15 cellular contexts compared by ENCODE assay signal in genomic region chr22:23277583-23278295, GRCh38.
DNase-seq lines count a peak whose midpoint lies in the region; ATAC-seq and TF ChIP-seq lines count a peak whose summit lies in the region.
"Had no signal": no experiment of that assay in that cellular context is flagged by ENCODE, and none has a peak within 500 bp of the region (broad histone marks: within the 10 kb centered on the region; RNA-seq: fewer than 3 reads in every experiment).

No MANE protein-coding gene starts in this region.

- H3K4me1 ChIP-seq in BLaER1 (peaks cover 94% of the 10 kb centered on the region), HEK293 (ENCODE audit: control insufficient read depth, insufficient read depth, low read length) (no peaks in the 10 kb centered on the region), body of pancreas (peaks cover 33% of the 10 kb centered on the region)

- peaks cover 100% of the 10 kb centered on the region for H4K20me1 ChIP-seq in BLaER1

- H3K4me1 Mint-ChIP-seq in natural killer cell = peaks cover 32 to 60% of the 10 kb centered on the region in 2 donors
- H3K4me1 Mint-ChIP-seq in stimulated activated memory B cell treated with anti-CD40 and anti-IgM and Interleukin-4, amounts not matched to agents 10 μg/mL and 1 μg/mL and 100 μg/mL, for 72 hours = peaks cover 18% of the 10 kb centered on the region
- H3K4me1 Mint-ChIP-seq: mesothelial cell of epicardium had no signal

- 84 to 91% methylated on average over 10 to 15 of the region's 15 CpGs for WGBS in body of pancreas, 2 donors

- POLR2A ChIA-PET in HEK293 (lab: Yijun Ruan, JAX) = interaction anchor here (1.2 kb wide), 1 partner anchor 95 kb away, joined by 3 read pairs; no protein-coding TSS in a partner anchor

- H3K27me3 ChIP-seq in BLaER1 (no peaks in the 10 kb centered on the region), body of pancreas (no peaks in the 10 kb centered on the region)

- CTCF ChIA-PET in HEK293 (lab: Yijun Ruan, JAX) = interaction anchor here (0.6 to 2.4 kb wide), 8 partner anchors 34 to 422 kb away, joined by 3 to 11 read pairs (median 4); partner anchors contain the start of gene BCR

- peak overlapping the region; percentile 82 to 87 for H3K27ac Mint-ChIP-seq in natural killer cell
- H3K27ac Mint-ChIP-seq in stimulated activated memory B cell treated with anti-CD40 and anti-IgM and Interleukin-4, amounts not matched to agents 10 μg/mL and 1 μg/mL and 100 μg/mL, for 72 hours = no peak overlapping the region
- H3K27ac Mint-ChIP-seq: mesothelial cell of epicardium, type B pancreatic cell had no signal

- no peak overlapping the region for H3K4me3 ChIP-seq in BLaER1
- no peak overlapping the region for H3K4me3 ChIP-seq in HEK293 (ENCODE audit: low read depth, low read length)
- no peak overlapping the region for H3K4me3 ChIP-seq in body of pancreas

- no peak for TF ChIP-seq CTCF in HEK293 (tag by site-specific recombination; IDR thresholded peaks at IDR 0.05)
- TF ChIP-seq CTCF in body of pancreas (IDR thresholded peaks at IDR 0.05) = no peak
- TF ChIP-seq CTCF in natural killer cell (IDR thresholded peaks at IDR 0.05) = no peak

- H3K36me3 ChIP-seq in BLaER1 = peaks cover 96% of the 10 kb centered on the region
- H3K36me3 ChIP-seq in HEK293 (ENCODE audit: control insufficient read depth in 2 of 2, insufficient read depth in 1 of 2, low read length in 2 of 2) = peaks cover 0 to 87% of the 10 kb centered on the region in 2 experiments; a peak in 1 of 3 replicates
- H3K36me3 ChIP-seq in body of pancreas (replicated peaks in 1 of 2; ENCODE audit: insufficient read depth in 1 of 2, low read depth in 2 of 2) = peaks cover 0 to 10% of the 10 kb centered on the region in 2 donors

- H3K36me3 Mint-ChIP-seq in natural killer cell = no peaks in the 10 kb centered on the region
- H3K36me3 Mint-ChIP-seq in stimulated activated memory B cell treated with anti-CD40 and anti-IgM and Interleukin-4, amounts not matched to agents 10 μg/mL and 1 μg/mL and 100 μg/mL, for 72 hours = peaks cover 28% of the 10 kb centered on the region

- no peak overlapping the region for H3K9ac ChIP-seq in BLaER1

- H3K9me3 ChIP-seq in BLaER1 (no peaks in the 10 kb centered on the region), HEK293 (ENCODE audit: control insufficient read depth, insufficient read depth, low read depth, low read length) (no peaks in the 10 kb centered on the region), body of pancreas (no peaks in the 10 kb centered on the region)

- no peak for DNase-seq in body of pancreas
- DNase-seq in natural killer cell = no peak
- no peak for DNase-seq in NAMALWA (ENCODE audit: low spot score)
- DNase-seq in Right ventricle myocardium superior = no peak
- DNase-seq: activated gamma-delta T cell; foreskin fibroblast; H7; IMR-90; NCI-H2029 treated with DMSO at 0.1 percent for 48 hours; stimulated activated CD4-positive, alpha-beta T cell treated with anti-CD3 and anti-CD28 coated beads, Interleukin-12 subunit alpha, Interleukin-12 subunit beta, amount 100 ng/mL, for 4 hours had no signal

- peak overlapping the region; percentile 78 for H3K4me2 ChIP-seq in BLaER1

- intact Hi-C loops in body of pancreas (cut with DNase I) (no loop called here), natural killer cell (cut with micrococcal nuclease) (loop anchor here (5.0 kb wide), 1 partner anchor 60 kb away; no protein-coding TSS in a partner anchor), Right ventricle myocardium superior (cut with DNase I) (no loop called here)

- peak overlapping the region; percentile 53 for H3K4me3 Mint-ChIP-seq in natural killer cell
- H3K4me3 Mint-ChIP-seq in stimulated activated memory B cell treated with anti-CD40 and anti-IgM and Interleukin-4, amounts not matched to agents 10 μg/mL and 1 μg/mL and 100 μg/mL, for 72 hours = no peak overlapping the region
- H3K4me3 Mint-ChIP-seq: mesothelial cell of epicardium, type B pancreatic cell had no signal

- H3K27ac ChIP-seq in BLaER1 = peak overlapping the region; percentile 43; the same call in 1 of the 2 replicates
- no peak overlapping the region for H3K27ac ChIP-seq in HEK293 (ENCODE audit: extremely low read depth, low read depth, low read length)
- H3K27ac ChIP-seq in body of pancreas = peak overlapping the region in 3 of 4 donors; percentile 74 to 79 (median 75)

- H3K9me3 Mint-ChIP-seq in natural killer cell = no peaks in the 10 kb centered on the region
- H3K9me3 Mint-ChIP-seq in stimulated activated memory B cell treated with anti-CD40 and anti-IgM and Interleukin-4, amounts not matched to agents 10 μg/mL and 1 μg/mL and 100 μg/mL, for 72 hours = no peaks in the 10 kb centered on the region
- H3K9me3 Mint-ChIP-seq: mesothelial cell of epicardium, type B pancreatic cell had no signal

- no peak for ATAC-seq in body of pancreas
- ATAC-seq in natural killer cell = no peak
- no peak for ATAC-seq in stimulated activated memory B cell treated with anti-CD40 and anti-IgM and Interleukin-4, amounts not matched to agents 10 μg/mL and 1 μg/mL and 100 μg/mL, for 72 hours
- ATAC-seq in Right ventricle myocardium superior (ENCODE audit: poor library complexity) = no peak

- H3K27me3 Mint-ChIP-seq in natural killer cell (ENCODE audit: low read depth in 2 of 2) = no peaks in the 10 kb centered on the region
- no peaks in the 10 kb centered on the region for H3K27me3 Mint-ChIP-seq in stimulated activated memory B cell treated with anti-CD40 and anti-IgM and Interleukin-4, amounts not matched to agents 10 μg/mL and 1 μg/mL and 100 μg/mL, for 72 hours
- H3K27me3 Mint-ChIP-seq: type B pancreatic cell had no signal

- no peak for TF ChIP-seq POLR2A in body of pancreas (IDR thresholded peaks at IDR 0.05)

TF ChIP-seq in HEK293, 187 proteins besides CTCF, POLR2A, EP300 and RAD21:
- TF ChIP-seq, protein P1, sequence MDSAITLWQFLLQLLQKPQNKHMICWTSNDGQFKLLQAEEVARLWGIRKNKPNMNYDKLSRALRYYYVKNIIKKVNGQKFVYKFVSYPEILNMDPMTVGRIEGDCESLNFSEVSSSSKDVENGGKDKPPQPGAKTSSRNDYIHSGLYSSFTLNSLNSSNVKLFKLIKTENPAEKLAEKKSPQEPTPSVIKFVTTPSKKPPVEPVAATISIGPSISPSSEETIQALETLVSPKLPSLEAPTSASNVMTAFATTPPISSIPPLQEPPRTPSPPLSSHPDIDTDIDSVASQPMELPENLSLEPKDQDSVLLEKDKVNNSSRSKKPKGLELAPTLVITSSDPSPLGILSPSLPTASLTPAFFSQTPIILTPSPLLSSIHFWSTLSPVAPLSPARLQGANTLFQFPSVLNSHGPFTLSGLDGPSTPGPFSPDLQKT (IDR thresholded peaks at IDR 0.05; ENCODE audit: borderline replicate concordance, low read depth, low read length) = no peak
- TF ChIP-seq ZNF501 (tag by site-specific recombination; IDR thresholded peaks at IDR 0.05) (no peak), ZNF488 (tag by site-specific recombination; IDR thresholded peaks at IDR 0.05) (no peak), ZNF747 (tag by site-specific recombination; IDR thresholded peaks at IDR 0.05) (no peak), ZIC2 (tag by site-specific recombination; IDR thresholded peaks at IDR 0.05) (peak; percentile 44; the same call in 1 of the 2 replicates), AEBP2 (tag by site-specific recombination; IDR thresholded peaks at IDR 0.05; ENCODE audit: borderline replicate concordance) (no peak)
- TF ChIP-seq, protein P2, sequence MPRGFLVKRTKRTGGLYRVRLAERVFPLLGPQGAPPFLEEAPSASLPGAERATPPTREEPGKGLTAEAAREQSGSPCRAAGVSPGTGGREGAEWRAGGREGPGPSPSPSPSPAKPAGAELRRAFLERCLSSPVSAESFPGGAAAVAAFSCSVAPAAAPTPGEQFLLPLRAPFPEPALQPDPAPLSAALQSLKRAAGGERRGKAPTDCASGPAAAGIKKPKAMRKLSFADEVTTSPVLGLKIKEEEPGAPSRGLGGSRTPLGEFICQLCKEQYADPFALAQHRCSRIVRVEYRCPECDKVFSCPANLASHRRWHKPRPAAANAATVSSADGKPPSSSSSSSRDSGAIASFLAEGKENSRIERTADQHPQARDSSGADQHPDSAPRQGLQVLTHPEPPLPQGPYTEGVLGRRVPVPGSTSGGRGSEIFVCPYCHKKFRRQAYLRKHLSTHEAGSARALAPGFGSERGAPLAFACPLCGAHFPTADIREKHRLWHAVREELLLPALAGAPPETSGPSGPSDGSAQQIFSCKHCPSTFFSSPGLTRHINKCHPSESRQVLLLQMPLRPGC (tag by site-specific recombination; IDR thresholded peaks at IDR 0.05) = no peak
TF ChIP-seq in HEK293: peak in this region for 1.
